In genomic region chr1:30700528-30701265, GRCh38 we compare ENCODE assay signal across 12 cellular contexts. TPM values are rescaled to one million over a fixed set of nuclear protein-coding genes. Genes with fewer than 3 reads are reported as not detected.
A peak's percentile ranks its signal among the peaks of the same experiment; 100 is the strongest.
DNase-seq lines count a peak whose midpoint lies in the region; ATAC-seq lines count a peak whose summit lies in the region.
"Had no signal": no experiment of that assay in that cellular context is flagged by ENCODE, and none has a peak within 500 bp of the region (broad histone marks: within the 10 kb centered on the region; RNA-seq: fewer than 3 reads in every experiment).

No MANE protein-coding gene starts in this region.

- H3K9me3 Mint-ChIP-seq in activated CD4-positive, alpha-beta memory T cell treated with anti-CD3 and anti-CD28 coated beads for 36 hours: no peaks in the 10 kb centered on the region

- no peaks in the 10 kb centered on the region for H3K27me3 Mint-ChIP-seq in activated CD4-positive, alpha-beta memory T cell treated with anti-CD3 and anti-CD28 coated beads for 36 hours

- intact Hi-C loops in activated CD4-positive, alpha-beta memory T cell treated with anti-CD3 and anti-CD28 coated beads for 36 hours (cut with micrococcal nuclease): no loop called here

- H3K36me3 Mint-ChIP-seq in activated CD4-positive, alpha-beta memory T cell treated with anti-CD3 and anti-CD28 coated beads for 36 hours: no peaks in the 10 kb centered on the region

- POLR2A ChIA-PET in activated CD4-positive, alpha-beta memory T cell treated with anti-CD3 and anti-CD28 coated beads for 36 hours (lab: Charles Lee): no interaction called here

- H3K4me1 Mint-ChIP-seq in activated CD4-positive, alpha-beta memory T cell treated with anti-CD3 and anti-CD28 coated beads for 36 hours (ENCODE audit: low read depth): no peaks in the 10 kb centered on the region

- H3K27ac Mint-ChIP-seq in activated CD4-positive, alpha-beta memory T cell treated with anti-CD3 and anti-CD28 coated beads for 36 hours: no peak overlapping the region

- no peak overlapping the region for H3K4me3 Mint-ChIP-seq in activated CD4-positive, alpha-beta memory T cell treated with anti-CD3 and anti-CD28 coated beads for 36 hours

- CTCF ChIA-PET in activated CD4-positive, alpha-beta memory T cell treated with anti-CD3 and anti-CD28 coated beads for 36 hours (lab: Charles Lee): no interaction called here

- DNase-seq in Daoy (ENCODE audit: low read depth) (peak; percentile 91), NCI-H226 (peak; percentile 51), fibroblast of peridontal ligament (ENCODE audit: extremely low read depth) (peak; percentile 65), renal cortical epithelial cell (ENCODE audit: low read depth) (peak; percentile 72), NCI-H1694 treated with DMSO at 0.1 percent for 48 hours (lab: John Stamatoyannopoulos, UW) (no peak)
- no peak for DNase-seq in activated CD4-positive, alpha-beta memory T cell treated with anti-CD3 and anti-CD28 coated beads for 36 hours
- DNase-seq: activated T-cell treated with anti-CD3 and anti-CD28 coated beads, Interleukin-2, amount 50 U/mL, for 1 hour; cortex of kidney; NCI-H510A; pancreas had no signal

- ATAC-seq in HG02623 (IDR thresholded peaks at IDR 0.05; ENCODE audit: unreplicated experiment) (no peak), GM18907 (IDR thresholded peaks at IDR 0.05; ENCODE audit: unreplicated experiment) (no peak)

RNA-seq across cellular contexts. Expression of gene MATN1, which starts 22.7 kb away (rescaled TPM):
- 0.06 TPM in 1 of 2 replicates, not detected in the other for total RNA-seq in Daoy (2014; rRNA removed; shearing (Covaris generic))
- not detected in 2 replicates for total RNA-seq in renal cortical epithelial cell
- under 1 TPM in 1 of 2 experiments, not detected in 1; 0.34 TPM for total RNA-seq in activated CD4-positive, alpha-beta memory T cell treated with anti-CD3 and anti-CD28 coated beads for 36 hours

RNA-seq across cellular contexts. Expression of gene LAPTM5, which starts 56.9 kb away (rescaled TPM):
- total RNA-seq in Daoy (2014; rRNA removed; shearing (Covaris generic)): 0.21 and 2.7 TPM in 2 replicates
- total RNA-seq in renal cortical epithelial cell: 0.17 TPM in 1 of 2 replicates, not detected in the other
- 100 to 1,000 TPM; 190 to 196 TPM for total RNA-seq in activated CD4-positive, alpha-beta memory T cell treated with anti-CD3 and anti-CD28 coated beads for 36 hours

Comparison
In these comparisons a context has a peak if more than half of its experiments do, and no peak if none do; other contexts are left out.
1. DNase-seq: peak in Daoy (single experiment), NCI-H226 (single experiment), fibroblast of peridontal ligament (single experiment) and renal cortical epithelial cell (single experiment); none in NCI-H1694 treated with DMSO at 0.1 percent for 48 hours (single experiment) and activated CD4-positive, alpha-beta memory T cell treated with anti-CD3 and anti-CD28 coated beads for 36 hours (single experiment).
2. RNA of gene LAPTM5, which starts 56.9 kb away (total RNA-seq): 190 to 196 TPM in activated CD4-positive, alpha-beta memory T cell treated with anti-CD3 and anti-CD28 coated beads for 36 hours; 0.21 to 2.7 TPM in Daoy and 0.17 TPM in renal cortical epithelial cell; every median in the first group is over 10 times any median in the second.